In genomic region chr1:173476664-173477285, GRCh38 we compare ENCODE assay signal across 1 cellular context.
TF ChIP-seq lines count a peak whose summit lies in the region.

No MANE protein-coding gene starts in this region.

TF ChIP-seq in K562, 482 proteins besides CTCF, POLR2A, EP300 and RAD21 (continued from another document and continues in another):
- TF ChIP-seq ZBTB34 (CRISPR knock-in tag; IDR thresholded peaks at IDR 0.05) (no peak), JUN (IDR thresholded peaks at IDR 0.05; ENCODE audit: borderline replicate concordance, low read depth, low read length) (peak; percentile 47; the same call in 1 of the 2 replicates), JUN (CRISPR knock-in tag; IDR thresholded peaks at IDR 0.05; ENCODE audit: borderline replicate concordance) (no peak), TFE3 (CRISPR knock-in tag; IDR thresholded peaks at IDR 0.05) (peak; percentile 81), HBP1 (CRISPR knock-in tag; IDR thresholded peaks at IDR 0.05) (0 out of 2 replicates have a peak, but pooled peaks have one; percentile 46), NCOR1 (IDR thresholded peaks at IDR 0.05) (no peak), MYC (IDR thresholded peaks at IDR 0.05; ENCODE audit: low read depth, low read length) (peak; percentile 68), MYC (CRISPR knock-in tag; IDR thresholded peaks at IDR 0.05; ENCODE audit: borderline replicate concordance, low read depth) (no peak), CBX2 (IDR thresholded peaks at IDR 0.05; ENCODE audit: insufficient read depth, low read length, poor library complexity, severe bottlenecking) (no peak), ETS2 (tag; IDR thresholded peaks at IDR 0.05; ENCODE audit: borderline replicate concordance, poor library complexity, severe bottlenecking) (no peak), IRF1 (CRISPR knock-in tag; IDR thresholded peaks at IDR 0.05; ENCODE audit: borderline replicate concordance) (peak; percentile 75; the same call in 1 of the 2 replicates), ZNF184 (CRISPR knock-in tag; IDR thresholded peaks at IDR 0.05) (no peak), MNT (conservative IDR thresholded peaks at IDR 0.05) (peak; percentile 76 to 84), HMG20A (CRISPR knock-in tag; conservative IDR thresholded peaks at IDR 0.05) (no peak), HDAC1 (IDR thresholded peaks at IDR 0.05) (peak in 1 of 2 experiments; percentile 78; a peak in 2 of 4 replicates), ADNP (tag; IDR thresholded peaks at IDR 0.05) (no peak), GMEB1 (CRISPR knock-in tag; IDR thresholded peaks at IDR 0.05) (peak; percentile 16; the same call in 1 of the 2 replicates), FOS (IDR thresholded peaks at IDR 0.05; ENCODE audit: extremely low read depth, insufficient read length) (peak; percentile 78), CREBBP (IDR thresholded peaks at IDR 0.05; ENCODE audit: low read depth, low read length) (no peak), RBFOX2 (IDR thresholded peaks at IDR 0.05; ENCODE audit: low read depth, low read length) (peak; percentile 54), SP1 (CRISPR knock-in tag; IDR thresholded peaks at IDR 0.05) (no peak), ZNF347 (CRISPR knock-in tag; IDR thresholded peaks at IDR 0.05; ENCODE audit: low read depth) (no peak), ZNF280A (IDR thresholded peaks at IDR 0.05; ENCODE audit: low read depth, partially characterized antibody) (no peak), RBM25 (IDR thresholded peaks at IDR 0.05; ENCODE audit: low read depth, low read length, severe bottlenecking) (no peak), SAFB2 (IDR thresholded peaks at IDR 0.05; ENCODE audit: borderline replicate concordance, low read depth, low read length, severe bottlenecking) (no peak), TSC22D4 (tag; IDR thresholded peaks at IDR 0.05) (no peak), IFI16 (CRISPR knock-in tag; IDR thresholded peaks at IDR 0.05) (no peak), POLR2AphosphoS2 (IDR thresholded peaks at IDR 0.05; ENCODE audit: low read length) (no peak), SIN3B (IDR thresholded peaks at IDR 0.05; ENCODE audit: low read depth) (peak; percentile 77), GTF3C2 (IDR thresholded peaks at IDR 0.05; ENCODE audit: borderline replicate concordance, extremely low read depth, insufficient read length) (no peak), HNRNPUL1 (IDR thresholded peaks at IDR 0.05; ENCODE audit: low read length) (no peak), CEBPZ (IDR thresholded peaks at IDR 0.05; ENCODE audit: borderline replicate concordance, low read depth, low read length) (no peak), FOXK2 (conservative IDR thresholded peaks at IDR 0.05 in 1 of 2, IDR thresholded peaks at IDR 0.05 in 1 of 2; ENCODE audit: low read depth in 2 of 2) (peak in 1 of 2 experiments; percentile 39; a peak in 1 of 4 replicates), MAFG (tag; conservative IDR thresholded peaks at IDR 0.05) (no peak), TBL1XR1 (IDR thresholded peaks at IDR 0.05; ENCODE audit: low read length in 2 of 2) (no peak), NRF1 (conservative IDR thresholded peaks at IDR 0.05 in 1 of 2, IDR thresholded peaks at IDR 0.05 in 1 of 2) (peak; percentile 91 to 92), POLR2AphosphoS5 (IDR thresholded peaks at IDR 0.05; ENCODE audit: control insufficient read depth, insufficient read depth, low read depth, low read length) (0 out of 2 replicates have a peak, but pooled peaks have one; percentile 40), HNRNPLL (IDR thresholded peaks at IDR 0.05; ENCODE audit: low read depth, low read length, poor library complexity, severe bottlenecking) (peak; percentile 68), KLF13 (tag; IDR thresholded peaks at IDR 0.05; ENCODE audit: borderline replicate concordance, low read depth) (peak; percentile 19; the same call in 1 of the 2 replicates), CBFB (CRISPR knock-in tag; IDR thresholded peaks at IDR 0.05) (peak; percentile 66; the same call in 1 of the 2 replicates), ZBTB17 (CRISPR knock-in tag; IDR thresholded peaks at IDR 0.05) (peak; percentile 82), ZBTB49 (CRISPR knock-in tag; IDR thresholded peaks at IDR 0.05; ENCODE audit: borderline replicate concordance) (0 out of 2 replicates have a peak, but pooled peaks have one; percentile 84), L3MBTL2 (IDR thresholded peaks at IDR 0.05) (peak; percentile 89)
